ENCODE assay signal across 1 cellular context in the genomic region with DNA sequence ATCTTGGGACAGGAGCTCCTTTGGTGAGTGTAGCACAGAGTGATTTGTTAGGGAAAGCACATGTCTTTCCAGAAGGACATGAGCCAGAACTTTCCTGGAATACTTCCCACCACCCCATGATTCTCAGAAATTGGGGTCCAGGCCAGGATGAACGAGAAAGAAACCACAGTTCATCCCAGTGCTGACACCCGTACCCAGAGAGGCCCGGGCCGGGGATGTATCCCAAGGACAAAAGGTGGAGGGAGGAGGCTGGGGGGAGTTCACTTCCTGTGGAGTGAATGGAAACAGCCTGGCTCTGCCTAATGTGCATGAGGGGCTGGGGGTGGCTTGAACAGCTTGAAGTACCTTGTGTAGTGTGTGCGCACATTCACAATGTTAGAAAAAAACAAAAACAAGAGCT.
TF ChIP-seq lines count a peak whose summit lies in the region.

No MANE protein-coding gene starts in this region.

TF ChIP-seq in H1, 55 proteins besides CTCF, POLR2A, EP300 and RAD21:
- no peak for TF ChIP-seq GTF2F1 (IDR thresholded peaks at IDR 0.05; ENCODE audit: borderline replicate concordance, low read depth, low read length)
- TF ChIP-seq EZH2 (IDR thresholded peaks at IDR 0.05; ENCODE audit: low read depth, low read length, severe bottlenecking): no peak
- TF ChIP-seq PHF8 (conservative IDR thresholded peaks at IDR 0.05; ENCODE audit: low read depth, low read length): no peak
